Comparison of ENCODE assay signal across 15 cellular contexts in genomic region chr4:62881901-62882300, GRCh38.
"Had no signal": no experiment of that assay in that cellular context is flagged by ENCODE, and none has a peak within 500 bp of the region (broad histone marks: within the 10 kb centered on the region; RNA-seq: fewer than 3 reads in every experiment).

No MANE protein-coding gene starts in this region.

- H3K36me3 ChIP-seq: right atrium auricular region, tibial nerve, uterus had no signal

- H3K27me3 ChIP-seq: hepatocyte, right atrium auricular region, tibial nerve, uterus had no signal

- DNase-seq: activated CD4-positive, alpha-beta T cell treated with anti-CD3 and anti-CD28 coated beads, Interleukin-2, amount 10 ng/mL, durations not matched to agents 24 days and 14 days; activated CD4-positive, CD25-positive, alpha-beta regulatory T cell; activated gamma-delta T cell treated with Interleukin-2 at 50 U/mL for 16 hours; amniotic stem cell; effector memory CD4-positive, alpha-beta T cell; mesenchymal stem cell; natural killer cell; nucleus accumbens; posterior cingulate gyrus; stimulated activated CD4-positive, alpha-beta T cell treated with anti-CD3 and anti-CD28 coated beads, Interleukin-4, amount 100 ng/mL, for 1 hour; stimulated activated naive B cell treated with anti-CD40 and anti-IgM and Interleukin-4, amounts not matched to agents 10 μg/mL and 1 μg/mL and 100 μg/mL, for 72 hours; uterus had no signal

- H3K4me1 ChIP-seq: right atrium auricular region, tibial nerve, uterus had no signal

- H3K9me3 ChIP-seq: right atrium auricular region, tibial nerve, uterus had no signal

- ATAC-seq: natural killer cell; stimulated activated naive B cell treated with anti-CD40 and anti-IgM and Interleukin-4, amounts not matched to agents 10 μg/mL and 1 μg/mL and 100 μg/mL, for 72 hours had no signal

- H3K27ac ChIP-seq: hepatocyte, right atrium auricular region, tibial nerve, uterus had no signal

- H3K4me3 ChIP-seq: hepatocyte, right atrium auricular region, tibial nerve, uterus had no signal
